In the genomic region with DNA sequence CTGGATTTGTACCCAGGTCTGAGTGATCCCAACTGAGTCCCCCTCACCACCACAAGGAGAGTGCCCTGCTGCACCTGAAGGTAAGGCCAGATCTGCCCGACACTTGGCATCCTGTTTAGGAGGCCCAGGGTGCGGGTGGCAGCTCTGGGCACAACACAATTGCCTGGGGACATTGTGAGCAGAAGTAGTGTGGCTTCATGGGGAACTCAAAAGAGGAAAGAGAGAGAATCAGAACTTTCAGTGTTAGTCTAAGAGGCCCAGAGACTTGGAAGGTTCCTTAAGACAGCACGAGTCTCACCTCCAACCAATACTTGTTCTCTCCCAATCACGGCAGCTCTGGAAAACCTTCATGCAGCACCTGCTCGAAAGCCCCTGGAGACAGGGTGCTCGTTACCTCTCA, we compare ENCODE assay signal across 2 cellular contexts.
TF ChIP-seq lines count a peak whose summit lies in the region.

No MANE protein-coding gene starts in this region.

TF ChIP-seq in H1, 55 proteins besides CTCF, POLR2A, EP300 and RAD21:
- no peak for TF ChIP-seq TBP (IDR thresholded peaks at IDR 0.05; ENCODE audit: low read depth, low read length)
- TF ChIP-seq CHD1 (IDR thresholded peaks at IDR 0.05; ENCODE audit: low read depth, low read length), result no peak
- TF ChIP-seq SP1 (IDR thresholded peaks at IDR 0.05; ENCODE audit: low read depth, low read length), result no peak
- no peak for TF ChIP-seq SAP30 (IDR thresholded peaks at IDR 0.05; ENCODE audit: insufficient read depth, insufficient replicate concordance, low read length)
- no peak for TF ChIP-seq KDM4A (IDR thresholded peaks at IDR 0.05; ENCODE audit: low read depth, low read length, severe bottlenecking)
- TF ChIP-seq JUN (IDR thresholded peaks at IDR 0.05; ENCODE audit: low read depth, low read length), result no peak
- TF ChIP-seq ZNF274 (IDR thresholded peaks at IDR 0.05; ENCODE audit: borderline replicate concordance, extremely low read depth, low read length), result no peak
- no peak for TF ChIP-seq HDAC2 (IDR thresholded peaks at IDR 0.05; ENCODE audit: borderline replicate concordance in 1 of 2, low read depth in 2 of 2, low read length in 2 of 2)
- TF ChIP-seq SIRT6 (IDR thresholded peaks at IDR 0.05; ENCODE audit: low read length), result no peak
- TF ChIP-seq KDM5A (IDR thresholded peaks at IDR 0.05; ENCODE audit: low read length), result no peak
- TF ChIP-seq, protein P1, sequence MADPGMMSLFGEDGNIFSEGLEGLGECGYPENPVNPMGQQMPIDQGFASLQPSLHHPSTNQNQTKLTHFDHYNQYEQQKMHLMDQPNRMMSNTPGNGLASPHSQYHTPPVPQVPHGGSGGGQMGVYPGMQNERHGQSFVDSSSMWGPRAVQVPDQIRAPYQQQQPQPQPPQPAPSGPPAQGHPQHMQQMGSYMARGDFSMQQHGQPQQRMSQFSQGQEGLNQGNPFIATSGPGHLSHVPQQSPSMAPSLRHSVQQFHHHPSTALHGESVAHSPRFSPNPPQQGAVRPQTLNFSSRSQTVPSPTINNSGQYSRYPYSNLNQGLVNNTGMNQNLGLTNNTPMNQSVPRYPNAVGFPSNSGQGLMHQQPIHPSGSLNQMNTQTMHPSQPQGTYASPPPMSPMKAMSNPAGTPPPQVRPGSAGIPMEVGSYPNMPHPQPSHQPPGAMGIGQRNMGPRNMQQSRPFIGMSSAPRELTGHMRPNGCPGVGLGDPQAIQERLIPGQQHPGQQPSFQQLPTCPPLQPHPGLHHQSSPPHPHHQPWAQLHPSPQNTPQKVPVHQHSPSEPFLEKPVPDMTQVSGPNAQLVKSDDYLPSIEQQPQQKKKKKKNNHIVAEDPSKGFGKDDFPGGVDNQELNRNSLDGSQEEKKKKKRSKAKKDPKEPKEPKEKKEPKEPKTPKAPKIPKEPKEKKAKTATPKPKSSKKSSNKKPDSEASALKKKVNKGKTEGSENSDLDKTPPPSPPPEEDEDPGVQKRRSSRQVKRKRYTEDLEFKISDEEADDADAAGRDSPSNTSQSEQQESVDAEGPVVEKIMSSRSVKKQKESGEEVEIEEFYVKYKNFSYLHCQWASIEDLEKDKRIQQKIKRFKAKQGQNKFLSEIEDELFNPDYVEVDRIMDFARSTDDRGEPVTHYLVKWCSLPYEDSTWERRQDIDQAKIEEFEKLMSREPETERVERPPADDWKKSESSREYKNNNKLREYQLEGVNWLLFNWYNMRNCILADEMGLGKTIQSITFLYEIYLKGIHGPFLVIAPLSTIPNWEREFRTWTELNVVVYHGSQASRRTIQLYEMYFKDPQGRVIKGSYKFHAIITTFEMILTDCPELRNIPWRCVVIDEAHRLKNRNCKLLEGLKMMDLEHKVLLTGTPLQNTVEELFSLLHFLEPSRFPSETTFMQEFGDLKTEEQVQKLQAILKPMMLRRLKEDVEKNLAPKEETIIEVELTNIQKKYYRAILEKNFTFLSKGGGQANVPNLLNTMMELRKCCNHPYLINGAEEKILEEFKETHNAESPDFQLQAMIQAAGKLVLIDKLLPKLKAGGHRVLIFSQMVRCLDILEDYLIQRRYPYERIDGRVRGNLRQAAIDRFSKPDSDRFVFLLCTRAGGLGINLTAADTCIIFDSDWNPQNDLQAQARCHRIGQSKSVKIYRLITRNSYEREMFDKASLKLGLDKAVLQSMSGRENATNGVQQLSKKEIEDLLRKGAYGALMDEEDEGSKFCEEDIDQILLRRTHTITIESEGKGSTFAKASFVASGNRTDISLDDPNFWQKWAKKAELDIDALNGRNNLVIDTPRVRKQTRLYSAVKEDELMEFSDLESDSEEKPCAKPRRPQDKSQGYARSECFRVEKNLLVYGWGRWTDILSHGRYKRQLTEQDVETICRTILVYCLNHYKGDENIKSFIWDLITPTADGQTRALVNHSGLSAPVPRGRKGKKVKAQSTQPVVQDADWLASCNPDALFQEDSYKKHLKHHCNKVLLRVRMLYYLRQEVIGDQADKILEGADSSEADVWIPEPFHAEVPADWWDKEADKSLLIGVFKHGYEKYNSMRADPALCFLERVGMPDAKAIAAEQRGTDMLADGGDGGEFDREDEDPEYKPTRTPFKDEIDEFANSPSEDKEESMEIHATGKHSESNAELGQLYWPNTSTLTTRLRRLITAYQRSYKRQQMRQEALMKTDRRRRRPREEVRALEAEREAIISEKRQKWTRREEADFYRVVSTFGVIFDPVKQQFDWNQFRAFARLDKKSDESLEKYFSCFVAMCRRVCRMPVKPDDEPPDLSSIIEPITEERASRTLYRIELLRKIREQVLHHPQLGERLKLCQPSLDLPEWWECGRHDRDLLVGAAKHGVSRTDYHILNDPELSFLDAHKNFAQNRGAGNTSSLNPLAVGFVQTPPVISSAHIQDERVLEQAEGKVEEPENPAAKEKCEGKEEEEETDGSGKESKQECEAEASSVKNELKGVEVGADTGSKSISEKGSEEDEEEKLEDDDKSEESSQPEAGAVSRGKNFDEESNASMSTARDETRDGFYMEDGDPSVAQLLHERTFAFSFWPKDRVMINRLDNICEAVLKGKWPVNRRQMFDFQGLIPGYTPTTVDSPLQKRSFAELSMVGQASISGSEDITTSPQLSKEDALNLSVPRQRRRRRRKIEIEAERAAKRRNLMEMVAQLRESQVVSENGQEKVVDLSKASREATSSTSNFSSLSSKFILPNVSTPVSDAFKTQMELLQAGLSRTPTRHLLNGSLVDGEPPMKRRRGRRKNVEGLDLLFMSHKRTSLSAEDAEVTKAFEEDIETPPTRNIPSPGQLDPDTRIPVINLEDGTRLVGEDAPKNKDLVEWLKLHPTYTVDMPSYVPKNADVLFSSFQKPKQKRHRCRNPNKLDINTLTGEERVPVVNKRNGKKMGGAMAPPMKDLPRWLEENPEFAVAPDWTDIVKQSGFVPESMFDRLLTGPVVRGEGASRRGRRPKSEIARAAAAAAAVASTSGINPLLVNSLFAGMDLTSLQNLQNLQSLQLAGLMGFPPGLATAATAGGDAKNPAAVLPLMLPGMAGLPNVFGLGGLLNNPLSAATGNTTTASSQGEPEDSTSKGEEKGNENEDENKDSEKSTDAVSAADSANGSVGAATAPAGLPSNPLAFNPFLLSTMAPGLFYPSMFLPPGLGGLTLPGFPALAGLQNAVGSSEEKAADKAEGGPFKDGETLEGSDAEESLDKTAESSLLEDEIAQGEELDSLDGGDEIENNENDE (IDR thresholded peaks at IDR 0.05; ENCODE audit: insufficient replicate concordance, low read length), result no peak
- TF ChIP-seq SP4 (IDR thresholded peaks at IDR 0.05; ENCODE audit: low read length), result no peak
- no peak for TF ChIP-seq CHD2 (IDR thresholded peaks at IDR 0.05; ENCODE audit: low read length)
- TF ChIP-seq, protein P2, sequence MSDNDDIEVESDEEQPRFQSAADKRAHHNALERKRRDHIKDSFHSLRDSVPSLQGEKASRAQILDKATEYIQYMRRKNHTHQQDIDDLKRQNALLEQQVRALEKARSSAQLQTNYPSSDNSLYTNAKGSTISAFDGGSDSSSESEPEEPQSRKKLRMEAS (IDR thresholded peaks at IDR 0.05), result no peak
- TF ChIP-seq MAFK (IDR thresholded peaks at IDR 0.05; ENCODE audit: low read depth, low read length), result no peak
- TF ChIP-seq EGR1 (IDR thresholded peaks at IDR 0.05; ENCODE audit: borderline replicate concordance, low read depth, low read length), result no peak
- no peak for TF ChIP-seq TCF12 (IDR thresholded peaks at IDR 0.05; ENCODE audit: low read depth, low read length)
- TF ChIP-seq BACH1 (IDR thresholded peaks at IDR 0.05; ENCODE audit: low read length), result no peak
- TF ChIP-seq BCL11A (IDR thresholded peaks at IDR 0.05; ENCODE audit: low read depth in 2 of 2, low read length in 2 of 2), result no peak
- TF ChIP-seq RFX5 (IDR thresholded peaks at IDR 0.05; ENCODE audit: borderline replicate concordance, low read depth, low read length), result no peak

TF ChIP-seq in HEK293T, 16 proteins besides CTCF, POLR2A, EP300 and RAD21:
- TF ChIP-seq HDGF (IDR thresholded peaks at IDR 0.05; ENCODE audit: borderline replicate concordance) (no peak), SUZ12 (IDR thresholded peaks at IDR 0.05) (no peak), LEF1 (IDR thresholded peaks at IDR 0.05; ENCODE audit: borderline replicate concordance) (no peak), L3MBTL2 (conservative IDR thresholded peaks at IDR 0.05) (no peak), BHLHE40 (IDR thresholded peaks at IDR 0.05; ENCODE audit: borderline replicate concordance) (no peak), ARNT (IDR thresholded peaks at IDR 0.05) (no peak), FOXK2 (IDR thresholded peaks at IDR 0.05) (no peak), CTBP1 (IDR thresholded peaks at IDR 0.05; ENCODE audit: borderline replicate concordance) (no peak), NFRKB (IDR thresholded peaks at IDR 0.05) (no peak), ZNF384 (IDR thresholded peaks at IDR 0.05) (no peak)
- TF ChIP-seq, protein P3, sequence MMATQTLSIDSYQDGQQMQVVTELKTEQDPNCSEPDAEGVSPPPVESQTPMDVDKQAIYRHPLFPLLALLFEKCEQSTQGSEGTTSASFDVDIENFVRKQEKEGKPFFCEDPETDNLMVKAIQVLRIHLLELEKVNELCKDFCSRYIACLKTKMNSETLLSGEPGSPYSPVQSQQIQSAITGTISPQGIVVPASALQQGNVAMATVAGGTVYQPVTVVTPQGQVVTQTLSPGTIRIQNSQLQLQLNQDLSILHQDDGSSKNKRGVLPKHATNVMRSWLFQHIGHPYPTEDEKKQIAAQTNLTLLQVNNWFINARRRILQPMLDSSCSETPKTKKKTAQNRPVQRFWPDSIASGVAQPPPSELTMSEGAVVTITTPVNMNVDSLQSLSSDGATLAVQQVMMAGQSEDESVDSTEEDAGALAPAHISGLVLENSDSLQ (IDR thresholded peaks at IDR 0.05), result no peak
TF ChIP-seq in HEK293T: peak in this region for 0.
